In the genomic region with DNA sequence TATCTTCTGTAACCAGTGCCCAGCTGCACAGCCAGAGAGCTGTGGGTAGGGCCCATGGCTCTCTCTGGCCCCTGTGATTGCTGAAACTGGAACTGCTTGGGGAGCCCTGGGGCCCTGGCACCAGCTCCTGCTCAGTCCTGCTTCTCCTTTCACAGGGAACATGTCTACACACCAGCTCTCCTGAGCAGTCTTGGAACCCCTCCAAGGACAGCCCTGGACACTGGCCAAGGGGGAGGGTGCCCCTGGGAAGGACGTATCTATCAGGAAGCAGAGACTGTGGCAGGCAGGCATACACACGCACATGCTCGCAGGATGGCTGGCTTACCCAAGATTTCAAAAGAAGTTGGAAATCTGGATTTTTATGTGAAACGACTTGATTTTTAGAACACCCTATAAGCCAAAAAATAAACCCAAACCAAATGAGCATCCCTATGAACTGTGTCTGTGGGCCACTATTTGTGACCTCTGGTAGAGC, we compare ENCODE assay signal across 8 cellular contexts. TPM values are rescaled to one million over a fixed set of nuclear protein-coding genes. Genes with fewer than 3 reads are reported as not detected.
DNase-seq lines count a peak whose midpoint lies in the region; ATAC-seq and TF ChIP-seq lines count a peak whose summit lies in the region.

No MANE protein-coding gene starts in this region.

- no peaks in the 10 kb centered on the region for H3K36me3 Mint-ChIP-seq in activated T-cell treated with anti-CD3 and anti-CD28 coated beads, Interleukin-2, amount 50 U/mL, for 72 hours (ENCODE audit: insufficient read depth in 2 of 2)

- H3K4me3 ChIP-seq in A673 (ENCODE audit: low read depth, low read length, poor library complexity, severe bottlenecking) (no peak overlapping the region), foreskin fibroblast (ENCODE audit: low read depth in 1 of 2, low read length in 2 of 2) (peak overlapping the region in 1 of 2 donors; percentile 56)

- intact Hi-C loops in A673 (cut with micrococcal nuclease; ENCODE audit: unreplicated experiment): loop anchor here (5.0 kb wide), 2 partner anchors 58 to 318 kb away; a partner anchor contains a TSS

- H3K4me3 Mint-ChIP-seq in activated T-cell treated with anti-CD3 and anti-CD28 coated beads, Interleukin-2, amount 50 U/mL, for 72 hours: peak overlapping the region; percentile 67 to 84

- TF ChIP-seq POLR2A in GM18505 (IDR thresholded peaks at IDR 0.05; ENCODE audit: borderline replicate concordance, extremely low read depth, insufficient read depth, insufficient read length): peak; percentile 37

- ATAC-seq in GM18505 (IDR thresholded peaks at IDR 0.05; ENCODE audit: unreplicated experiment) (no peak), HG02970 (IDR thresholded peaks at IDR 0.05; ENCODE audit: low FRiP score, unreplicated experiment) (no peak)
- no peak for ATAC-seq in activated T-cell treated with anti-CD3 and anti-CD28 coated beads, Interleukin-2, amount 50 U/mL, for 72 hours (replicated peaks in 1 of 2)

- no TSS peak for BruUV-seq in A673 (replicated peaks; lab: Mats Ljungman, UMichigan)

- no peaks in the 10 kb centered on the region for H3K9me3 Mint-ChIP-seq in activated T-cell treated with anti-CD3 and anti-CD28 coated beads, Interleukin-2, amount 50 U/mL, for 72 hours

- peaks cover 70% of the 10 kb centered on the region for H3K4me1 Mint-ChIP-seq in activated T-cell treated with anti-CD3 and anti-CD28 coated beads, Interleukin-2, amount 50 U/mL, for 72 hours (ENCODE audit: low read depth)

- DNase-seq in A673 (ENCODE audit: low spot score) (peak; percentile 94), NCI-H2196 treated with DMSO at 0.1 percent for 48 hours (lab: John Stamatoyannopoulos, UW; ENCODE audit: unreplicated experiment) (peak; percentile 91), foreskin fibroblast (peak; percentile 93 to 96), occipital lobe (lab: John Stamatoyannopoulos, UW) (peak; percentile 73), DMS114 treated with DMSO at 0.1 percent for 48 hours (lab: John Stamatoyannopoulos, UW; ENCODE audit: unreplicated experiment) (no peak)
- no peak for DNase-seq in activated T-cell treated with anti-CD3 and anti-CD28 coated beads, Interleukin-2, amount 50 U/mL, for 72 hours

- peak overlapping the region; percentile 51 for H3K27ac ChIP-seq in A673 (ENCODE audit: low read depth, low read length, poor library complexity, severe bottlenecking)

- H3K27me3 Mint-ChIP-seq in activated T-cell treated with anti-CD3 and anti-CD28 coated beads, Interleukin-2, amount 50 U/mL, for 72 hours (ENCODE audit: low read depth): no peaks in the 10 kb centered on the region

- no peaks in the 10 kb centered on the region for H3K27me3 ChIP-seq in A673 (replicated peaks; ENCODE audit: insufficient read depth, low read depth, low read length, poor library complexity)

- TF ChIP-seq CTCF in A673 (conservative IDR thresholded peaks at IDR 0.05; ENCODE audit: low read depth, low read length): no peak
- TF ChIP-seq CTCF in foreskin fibroblast (IDR thresholded peaks at IDR 0.05; ENCODE audit: low read depth, low read length): no peak

- no peaks in the 10 kb centered on the region for H3K9me3 ChIP-seq in A673 (ENCODE audit: low read depth, low read length, poor library complexity, severe bottlenecking)

- CTCF ChIA-PET in A673 (lab: Charles Lee): no interaction called here

- POLR2A ChIA-PET in A673 (lab: Charles Lee; ENCODE audit: low non-redundant PET): no interaction called here

- H3K27ac Mint-ChIP-seq in activated T-cell treated with anti-CD3 and anti-CD28 coated beads, Interleukin-2, amount 50 U/mL, for 72 hours: peak overlapping the region; percentile 93

- H3K4me1 ChIP-seq in A673 (ENCODE audit: insufficient read depth, low read length, poor library complexity, severe bottlenecking): peaks cover 38% of the 10 kb centered on the region

- no peaks in the 10 kb centered on the region for H3K36me3 ChIP-seq in A673 (ENCODE audit: insufficient read depth, low read length, poor library complexity, severe bottlenecking)

RNA-seq across cellular contexts. Expression of a gene that starts 8.8 kb away (rescaled TPM):
- 0.73 and 0.85 TPM in 2 replicates for total RNA-seq in A673 (2021)
- total RNA-seq in activated T-cell treated with anti-CD3 and anti-CD28 coated beads, Interleukin-2, amount 50 U/mL, for 72 hours: 100 to 1,000 TPM in 1 of 2 donors, 10 to 100 TPM in 1; 91.6 to 101 TPM
- total RNA-seq in occipital lobe: 2.5 TPM

RNA-seq across cellular contexts. Expression of a gene that starts 58.4 kb away (rescaled TPM):
- 75.7 and 77.4 TPM in 2 replicates for total RNA-seq in A673 (2021)
- total RNA-seq in activated T-cell treated with anti-CD3 and anti-CD28 coated beads, Interleukin-2, amount 50 U/mL, for 72 hours: 100 to 1,000 TPM; 166 to 222 TPM
- total RNA-seq in occipital lobe: 4.1 TPM

Comparison
In these comparisons a context has a peak if more than half of its experiments do, and no peak if none do; other contexts are left out.
1. DNase-seq: peak in A673 (single experiment), NCI-H2196 treated with DMSO at 0.1 percent for 48 hours (single experiment), foreskin fibroblast (2 of 2) and occipital lobe (single experiment); none in activated T-cell treated with anti-CD3 and anti-CD28 coated beads, Interleukin-2, amount 50 U/mL, for 72 hours (0 of 2) and DMS114 treated with DMSO at 0.1 percent for 48 hours (single experiment).
2. RNA of a gene that starts 8.8 kb away (total RNA-seq): 91.6 to 101 TPM in activated T-cell treated with anti-CD3 and anti-CD28 coated beads, Interleukin-2, amount 50 U/mL, for 72 hours; 2.5 TPM in occipital lobe (single experiment) and 0.73 to 0.85 TPM in A673; every median in the first group is over 10 times any median in the second.
3. RNA of a gene that starts 58.4 kb away (total RNA-seq): 166 to 222 TPM in activated T-cell treated with anti-CD3 and anti-CD28 coated beads, Interleukin-2, amount 50 U/mL, for 72 hours and 75.7 to 77.4 TPM in A673; 4.1 TPM in occipital lobe (single experiment); every median in the first group is over 10 times any median in the second.